ENCODE assay signal across 22 cellular contexts in genomic region chr3:185640308-185640707, GRCh38.
"Had no signal": no experiment of that assay in that cellular context is flagged by ENCODE, and none has a peak within 500 bp of the region (broad histone marks: within the 10 kb centered on the region; RNA-seq: fewer than 3 reads in every experiment).

No MANE protein-coding gene starts in this region.

- ATAC-seq: heart left ventricle; left ventricle myocardium superior; naive thymus-derived CD4-positive, alpha-beta T cell; pancreas; sciatic nerve; stimulated activated naive B cell treated with anti-CD40 and anti-IgM and Interleukin-4, amounts not matched to agents 10 μg/mL and 1 μg/mL and 100 μg/mL, for 72 hours; stimulated activated naive CD8-positive, alpha-beta T cell treated with anti-CD3 and anti-CD28 coated beads, Interleukin-15, amount 100 ng/mL, for 72 hours had no signal

- DNase-seq: cerebellar nuclear complex; foreskin melanocyte; heart left ventricle; hippocampal formation; left colon; left ventricle myocardium superior; mesenchymal stem cell; naive thymus-derived CD4-positive, alpha-beta T cell; occipital lobe; pancreas; spleen; stimulated activated CD4-positive, alpha-beta T cell treated with anti-CD3 and anti-CD28 coated beads, Interleukin-15, amount 100 ng/mL, for 24 hours; stimulated activated CD4-positive, alpha-beta T cell treated with anti-CD3 and anti-CD28 coated beads, Interleukin-1b, Interleukin-23, amount 100 ng/mL, for 48 hours; stimulated activated CD4-positive, alpha-beta T cell treated with anti-CD3 and anti-CD28 coated beads, Interleukin-4, amount 100 ng/mL, for 4 hours; stimulated activated naive B cell treated with anti-CD40 and anti-IgM and Interleukin-4, amounts not matched to agents 10 μg/mL and 1 μg/mL and 100 μg/mL, for 72 hours; stimulated activated naive CD8-positive, alpha-beta T cell treated with anti-CD3 and anti-CD28 coated beads, Interleukin-15, amount 100 ng/mL, for 72 hours; testis; transverse colon had no signal

- H3K9me3 ChIP-seq: heart left ventricle, pancreas, prostate gland, spleen, testis, transverse colon had no signal

- H3K36me3 ChIP-seq: pancreas, prostate gland, transverse colon had no signal

- H3K9me3 Mint-ChIP-seq: dendritic cell treated with granulocyte-macrophage colony-stimulating factor and Interleukin-4, amounts not matched to agents 40 ng/mL and 50 ng/mL, for 4 days; stimulated activated naive B cell treated with anti-CD40 and anti-IgM and Interleukin-4, amounts not matched to agents 10 μg/mL and 1 μg/mL and 100 μg/mL, for 72 hours; stimulated activated naive CD8-positive, alpha-beta T cell treated with anti-CD3 and anti-CD28 coated beads, Interleukin-15, amount 100 ng/mL, for 72 hours had no signal

- H3K27ac ChIP-seq: heart left ventricle, pancreas, prostate gland, spleen, testis, transverse colon had no signal

- H3K4me3 Mint-ChIP-seq: dendritic cell treated with granulocyte-macrophage colony-stimulating factor and Interleukin-4, amounts not matched to agents 40 ng/mL and 50 ng/mL, for 4 days; naive thymus-derived CD4-positive, alpha-beta T cell; stimulated activated naive B cell treated with anti-CD40 and anti-IgM and Interleukin-4, amounts not matched to agents 10 μg/mL and 1 μg/mL and 100 μg/mL, for 72 hours; stimulated activated naive CD8-positive, alpha-beta T cell treated with anti-CD3 and anti-CD28 coated beads, Interleukin-15, amount 100 ng/mL, for 72 hours had no signal

- H3K27ac Mint-ChIP-seq: dendritic cell treated with granulocyte-macrophage colony-stimulating factor and Interleukin-4, amounts not matched to agents 40 ng/mL and 50 ng/mL, for 4 days; naive thymus-derived CD4-positive, alpha-beta T cell; stimulated activated naive B cell treated with anti-CD40 and anti-IgM and Interleukin-4, amounts not matched to agents 10 μg/mL and 1 μg/mL and 100 μg/mL, for 72 hours; stimulated activated naive CD8-positive, alpha-beta T cell treated with anti-CD3 and anti-CD28 coated beads, Interleukin-15, amount 100 ng/mL, for 72 hours had no signal

- H3K27me3 Mint-ChIP-seq: dendritic cell treated with granulocyte-macrophage colony-stimulating factor and Interleukin-4, amounts not matched to agents 40 ng/mL and 50 ng/mL, for 4 days; stimulated activated naive B cell treated with anti-CD40 and anti-IgM and Interleukin-4, amounts not matched to agents 10 μg/mL and 1 μg/mL and 100 μg/mL, for 72 hours had no signal

- H3K27me3 ChIP-seq: heart left ventricle, pancreas, spleen, testis, transverse colon had no signal

- H3K4me3 ChIP-seq: heart left ventricle, lung, pancreas, prostate gland, spleen, testis, transverse colon had no signal

- H3K4me1 Mint-ChIP-seq: stimulated activated naive B cell treated with anti-CD40 and anti-IgM and Interleukin-4, amounts not matched to agents 10 μg/mL and 1 μg/mL and 100 μg/mL, for 72 hours had no signal

- H3K4me1 ChIP-seq: heart left ventricle, pancreas, prostate gland, spleen, testis, transverse colon had no signal

- H3K36me3 Mint-ChIP-seq: naive thymus-derived CD4-positive, alpha-beta T cell; stimulated activated naive B cell treated with anti-CD40 and anti-IgM and Interleukin-4, amounts not matched to agents 10 μg/mL and 1 μg/mL and 100 μg/mL, for 72 hours had no signal
